13 cellular contexts compared by ENCODE assay signal in genomic region chr9:104961701-104962359, GRCh38. TPM values are rescaled to one million over a fixed set of nuclear protein-coding genes. Genes with fewer than 3 reads are reported as not detected.
DNase-seq lines count a peak whose midpoint lies in the region; ATAC-seq and TF ChIP-seq lines count a peak whose summit lies in the region.
"Had no signal": no experiment of that assay in that cellular context is flagged by ENCODE, and none has a peak within 500 bp of the region (broad histone marks: within the 10 kb centered on the region; RNA-seq: fewer than 3 reads in every experiment).

No MANE protein-coding gene starts in this region.

- CTCF ChIA-PET in Caco-2 (lab: Charles Lee), result no interaction called here

- H3K4me1 ChIP-seq in iPS-20b (ENCODE audit: insufficient read depth, low read length) (peaks cover 29% of the 10 kb centered on the region), Caco-2 (no peaks in the 10 kb centered on the region), Peyer's patch (peaks cover 0 to 5% (median 0%) of the 10 kb centered on the region in 4 donors)

- H3K4me3 Mint-ChIP-seq in activated T-helper 1 cell treated with anti-CD3 and anti-CD28 coated beads, Interleukin-12 subunit alpha, Interleukin-12 subunit beta, Interleukin-2, Interleukin-4 antibody, amounts not matched to agents 30 ng/mL and 10 ng/mL and 1 ng/mL, durations not matched to agents 14 hours and 24 hours and 36 hours, result peak overlapping the region; percentile 19
- no peak overlapping the region for H3K4me3 Mint-ChIP-seq in Caco-2 (ENCODE audit: unreplicated experiment)
- H3K4me3 Mint-ChIP-seq: activated CD4-positive, alpha-beta T cell treated with anti-CD3 and anti-CD28 coated beads, Interleukin-2, amount 10 ng/mL, durations not matched to agents 7 days and 5 days had no signal

- intact Hi-C loops in activated T-helper 1 cell treated with anti-CD3 and anti-CD28 coated beads, Interleukin-12 subunit alpha, Interleukin-12 subunit beta, Interleukin-2, Interleukin-4 antibody, amounts not matched to agents 30 ng/mL and 10 ng/mL and 1 ng/mL, durations not matched to agents 14 hours and 24 hours and 36 hours (cut with micrococcal nuclease), result loop anchor here (1.0 to 10.0 kb wide), 5 partner anchors 29 to 867 kb away; partner anchors contain the start of genes SLC44A1, SMC2 and TMEM38B
- intact Hi-C loops in Caco-2 (cut with micrococcal nuclease; ENCODE audit: unreplicated experiment), result no loop called here

- no peak for TF ChIP-seq CTCF in HFF-Myc (IDR thresholded peaks at IDR 0.05; ENCODE audit: low read depth, low read length, missing control alignments)
- TF ChIP-seq CTCF in Caco-2 (IDR thresholded peaks at IDR 0.05; ENCODE audit: insufficient read depth in 1 of 2, low read depth in 1 of 2, low read length in 1 of 2, severe bottlenecking in 1 of 2, unreplicated experiment in 1 of 2), result no peak
- TF ChIP-seq CTCF in Peyer's patch (IDR thresholded peaks at IDR 0.05), result no peak

- H3K9ac ChIP-seq in iPS-20b (ENCODE audit: low read depth, low read length), result peak overlapping the region; percentile 73; the same call in 1 of the 2 replicates

- DNase-seq in HFF-Myc (ENCODE audit: extremely low read depth, low read depth) (peak; percentile 9), Caco-2 (no peak), Peyer's patch (no peak)
- no peak for DNase-seq in activated T-helper 1 cell treated with anti-CD3 and anti-CD28 coated beads, Interleukin-12 subunit alpha, Interleukin-12 subunit beta, Interleukin-2, Interleukin-4 antibody, amounts not matched to agents 30 ng/mL and 10 ng/mL and 1 ng/mL, durations not matched to agents 14 hours and 24 hours and 36 hours (ENCODE audit: low spot score)
- DNase-seq in stimulated activated CD4-positive, alpha-beta T cell treated with anti-CD3 and anti-CD28 coated beads, Interleukin-2, amount 100 ng/mL, for 24 hours, result no peak
- DNase-seq: caudate nucleus, NCI-H1436 treated with DMSO at 0.1 percent for 48 hours, occipital lobe had no signal

- H3K4me3 ChIP-seq in HFF-Myc (replicated peaks; ENCODE audit: low read depth, low read length) (no peak overlapping the region), iPS-20b (ENCODE audit: low read length) (peak overlapping the region; percentile 32; the same call in 1 of the 2 replicates), Caco-2 (ENCODE audit: low read depth, low read length) (no peak overlapping the region), Peyer's patch (no peak overlapping the region)
- H3K4me3 ChIP-seq: lung, skin epidermis had no signal

- no TSS peak for BruUV-seq in Caco-2 (replicated peaks; lab: Mats Ljungman, UMichigan)

- peaks cover 47% of the 10 kb centered on the region for H3K4me1 Mint-ChIP-seq in activated T-helper 1 cell treated with anti-CD3 and anti-CD28 coated beads, Interleukin-12 subunit alpha, Interleukin-12 subunit beta, Interleukin-2, Interleukin-4 antibody, amounts not matched to agents 30 ng/mL and 10 ng/mL and 1 ng/mL, durations not matched to agents 14 hours and 24 hours and 36 hours (ENCODE audit: low read depth)
- peaks cover 11% of the 10 kb centered on the region for H3K4me1 Mint-ChIP-seq in Caco-2 (ENCODE audit: low read depth, unreplicated experiment)

- H3K36me3 ChIP-seq in iPS-20b (ENCODE audit: insufficient read depth, low read depth, low read length) (no peaks in the 10 kb centered on the region), Caco-2 (ENCODE audit: control insufficient read depth, insufficient read depth, low read length) (no peaks in the 10 kb centered on the region), Peyer's patch (no peaks in the 10 kb centered on the region)

- H3K27me3 ChIP-seq in iPS-20b (ENCODE audit: insufficient read depth, low read length), result no peaks in the 10 kb centered on the region
- H3K27me3 ChIP-seq in Caco-2 (replicated peaks; ENCODE audit: control insufficient read depth, insufficient read depth, low read length), result no peaks in the 10 kb centered on the region
- no peaks in the 10 kb centered on the region for H3K27me3 ChIP-seq in Peyer's patch

- no peaks in the 10 kb centered on the region for H3K9me3 ChIP-seq in iPS-20b (ENCODE audit: insufficient read depth, low read depth, low read length)
- no peaks in the 10 kb centered on the region for H3K9me3 ChIP-seq in Caco-2
- no peaks in the 10 kb centered on the region for H3K9me3 ChIP-seq in Peyer's patch

- H3K36me3 Mint-ChIP-seq in activated T-helper 1 cell treated with anti-CD3 and anti-CD28 coated beads, Interleukin-12 subunit alpha, Interleukin-12 subunit beta, Interleukin-2, Interleukin-4 antibody, amounts not matched to agents 30 ng/mL and 10 ng/mL and 1 ng/mL, durations not matched to agents 14 hours and 24 hours and 36 hours (ENCODE audit: low read depth), result no peaks in the 10 kb centered on the region
- no peaks in the 10 kb centered on the region for H3K36me3 Mint-ChIP-seq in Caco-2 (ENCODE audit: insufficient read depth, unreplicated experiment)

- no peaks in the 10 kb centered on the region for H3K9me3 Mint-ChIP-seq in activated T-helper 1 cell treated with anti-CD3 and anti-CD28 coated beads, Interleukin-12 subunit alpha, Interleukin-12 subunit beta, Interleukin-2, Interleukin-4 antibody, amounts not matched to agents 30 ng/mL and 10 ng/mL and 1 ng/mL, durations not matched to agents 14 hours and 24 hours and 36 hours
- no peaks in the 10 kb centered on the region for H3K9me3 Mint-ChIP-seq in Caco-2 (ENCODE audit: unreplicated experiment)

- TF ChIP-seq POLR2A in Peyer's patch (IDR thresholded peaks at IDR 0.05), result no peak

- POLR2A ChIA-PET in Caco-2 (lab: Charles Lee), result no interaction called here

- H3K27me3 Mint-ChIP-seq in activated T-helper 1 cell treated with anti-CD3 and anti-CD28 coated beads, Interleukin-12 subunit alpha, Interleukin-12 subunit beta, Interleukin-2, Interleukin-4 antibody, amounts not matched to agents 30 ng/mL and 10 ng/mL and 1 ng/mL, durations not matched to agents 14 hours and 24 hours and 36 hours (ENCODE audit: insufficient read depth), result no peaks in the 10 kb centered on the region
- H3K27me3 Mint-ChIP-seq in Caco-2 (ENCODE audit: insufficient read depth, unreplicated experiment), result no peaks in the 10 kb centered on the region
- H3K27me3 Mint-ChIP-seq: activated CD4-positive, alpha-beta T cell treated with anti-CD3 and anti-CD28 coated beads, Interleukin-2, amount 10 ng/mL, durations not matched to agents 7 days and 5 days had no signal

- peak overlapping the region; percentile 9 for H3K27ac ChIP-seq in iPS-20b (ENCODE audit: low read length)
- H3K27ac ChIP-seq in Peyer's patch, result no peak overlapping the region

- ATAC-seq in GM18511 (IDR thresholded peaks at IDR 0.05; ENCODE audit: unreplicated experiment), result peak; percentile 9

- H3K27ac Mint-ChIP-seq in activated T-helper 1 cell treated with anti-CD3 and anti-CD28 coated beads, Interleukin-12 subunit alpha, Interleukin-12 subunit beta, Interleukin-2, Interleukin-4 antibody, amounts not matched to agents 30 ng/mL and 10 ng/mL and 1 ng/mL, durations not matched to agents 14 hours and 24 hours and 36 hours, result no peak overlapping the region
- no peak overlapping the region for H3K27ac Mint-ChIP-seq in Caco-2 (ENCODE audit: unreplicated experiment)
- H3K27ac Mint-ChIP-seq: activated CD4-positive, alpha-beta T cell treated with anti-CD3 and anti-CD28 coated beads, Interleukin-2, amount 10 ng/mL, durations not matched to agents 7 days and 5 days had no signal

RNA-seq across cellular contexts. Expression of gene ABCA1, which starts 33.9 kb away (rescaled TPM):
- 1.1 and 1.3 TPM in 2 replicates for total RNA-seq in activated T-helper 1 cell treated with anti-CD3 and anti-CD28 coated beads, Interleukin-12 subunit alpha, Interleukin-12 subunit beta, Interleukin-2, Interleukin-4 antibody, amounts not matched to agents 30 ng/mL and 10 ng/mL and 1 ng/mL, durations not matched to agents 14 hours and 24 hours and 36 hours
- total RNA-seq in Caco-2 (2022), result 14.0 and 20.7 TPM in 2 replicates
- total RNA-seq in Peyer's patch, result 10 to 100 TPM in 3 of 4 donors, 1 to 10 TPM in 1; 4.2 to 43.7 (median 21.7) TPM
